In the genomic region with DNA sequence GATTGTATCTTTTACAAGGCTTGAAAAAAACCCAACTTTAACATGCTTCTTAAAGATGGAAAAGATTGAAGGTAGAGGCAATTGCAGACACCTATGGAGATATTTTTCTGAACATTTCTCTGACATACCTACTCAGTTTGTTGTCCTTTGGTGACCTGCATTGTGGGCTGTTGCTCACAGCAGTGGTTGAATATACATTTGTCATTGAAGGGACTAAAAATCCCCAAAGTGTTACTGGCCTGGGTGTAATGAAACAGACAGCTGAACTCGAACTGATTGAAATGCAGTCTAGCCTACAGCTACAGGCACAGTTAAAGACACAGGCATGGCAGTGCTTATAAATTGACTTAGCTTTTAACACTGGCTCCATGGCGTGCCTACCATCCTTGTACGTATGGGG, we compare ENCODE assay signal across 32 cellular contexts.
"Had no signal": no experiment of that assay in that cellular context is flagged by ENCODE, and none has a peak within 500 bp of the region (broad histone marks: within the 10 kb centered on the region; RNA-seq: fewer than 3 reads in every experiment).

No MANE protein-coding gene starts in this region.

- DNase-seq: activated B cell treated with CpG ODN at 0.5 μM for 24 hours; activated CD4-positive, alpha-beta T cell treated with anti-CD3 and anti-CD28 coated beads for 48 hours; activated CD4-positive, alpha-beta T cell treated with anti-CD3 and anti-CD28 coated beads, Interleukin-2, amount 50 U/mL, for 1 hour; activated CD4-positive, alpha-beta T cell treated with anti-CD3 and anti-CD28 coated beads, Interleukin-2, amount 50 U/mL, for 48 hours; activated CD8-positive, alpha-beta memory T cell treated with anti-CD3 and anti-CD28 coated beads for 24 hours; activated CD8-positive, alpha-beta T cell treated with anti-CD3 and anti-CD28 coated beads for 36 hours; activated effector memory CD4-positive, alpha-beta T cell treated with anti-CD3 and anti-CD28 coated beads, Interleukin-2, amount 50 U/mL, for 16 hours; activated naive CD4-positive, alpha-beta T cell treated with anti-CD3 and anti-CD28 coated beads for 36 hours; activated naive CD8-positive, alpha-beta T cell treated with anti-CD3 and anti-CD28 coated beads for 36 hours; activated naive CD8-positive, alpha-beta T cell treated with anti-CD3 and anti-CD28 coated beads, Interleukin-2, amount 50 U/mL, for 24 hours; activated T-cell treated with anti-CD3 and anti-CD28 coated beads, Interleukin-2, amount 50 U/mL, for 4 hours; adrenal gland; amygdala; aorta; body of pancreas; cortex of kidney; dermis blood vessel endothelial cell; effector CD4-positive, alpha-beta T cell; effector memory CD8-positive, alpha-beta T cell; erythroblast; foreskin keratinocyte; gastrocnemius medialis; glutamatergic neuron; heart left ventricle; T-cell; T1000; WERI-Rb-1 had no signal

- H3K27ac Mint-ChIP-seq: activated B cell treated with CpG ODN at 0.5 μM for 24 hours; activated CD8-positive, alpha-beta T cell treated with anti-CD3 and anti-CD28 coated beads for 36 hours; activated naive CD4-positive, alpha-beta T cell treated with anti-CD3 and anti-CD28 coated beads for 36 hours; activated naive CD4-positive, alpha-beta T cell treated with anti-CD3 and anti-CD28 coated beads, Interleukin-2, amount 50 U/mL, for 24 hours; activated naive CD8-positive, alpha-beta T cell treated with anti-CD3 and anti-CD28 coated beads for 36 hours; activated naive CD8-positive, alpha-beta T cell treated with anti-CD3 and anti-CD28 coated beads, Interleukin-2, amount 50 U/mL, for 24 hours; activated T-helper 2 cell treated with anti-CD3 and anti-CD28 coated beads, Interferon-gamma antibody, Interleukin-2, Interleukin-4, amounts not matched to agents 10 μg/mL and 5 μg/mL and 100 μg/mL, durations not matched to agents 14 hours and 24 hours and 36 hours; effector memory CD8-positive, alpha-beta T cell; T-cell; T-helper 1 cell treated with Interleukin-12 subunit alpha and Interleukin-12 subunit beta and Interleukin-4 antibody, amounts not matched to agents 30 μg/mL and 1 μg/mL, for 36 hours had no signal

- ATAC-seq: activated CD8-positive, alpha-beta T cell treated with anti-CD3 and anti-CD28 coated beads for 36 hours; activated naive CD8-positive, alpha-beta T cell treated with anti-CD3 and anti-CD28 coated beads, Interleukin-2, amount 50 U/mL, for 24 hours; activated T-cell treated with anti-CD3 and anti-CD28 coated beads, Interleukin-2, amount 50 U/mL, for 4 hours; body of pancreas; effector memory CD8-positive, alpha-beta T cell; foreskin keratinocyte; gastrocnemius medialis; heart left ventricle; T-cell had no signal

- H3K9me3 ChIP-seq: adrenal gland had no signal

- H3K36me3 Mint-ChIP-seq: activated naive CD4-positive, alpha-beta T cell treated with anti-CD3 and anti-CD28 coated beads, Interleukin-2, amount 50 U/mL, for 24 hours; T-cell had no signal

- H3K4me3 ChIP-seq: adrenal gland, body of pancreas, breast epithelium, esophagus muscularis mucosa, gastrocnemius medialis, heart left ventricle had no signal

- H3K4me3 Mint-ChIP-seq: activated B cell treated with CpG ODN at 0.5 μM for 24 hours; activated CD8-positive, alpha-beta T cell treated with anti-CD3 and anti-CD28 coated beads for 36 hours; activated naive CD4-positive, alpha-beta T cell treated with anti-CD3 and anti-CD28 coated beads for 36 hours; activated naive CD4-positive, alpha-beta T cell treated with anti-CD3 and anti-CD28 coated beads, Interleukin-2, amount 50 U/mL, for 24 hours; activated naive CD8-positive, alpha-beta T cell treated with anti-CD3 and anti-CD28 coated beads for 36 hours; activated naive CD8-positive, alpha-beta T cell treated with anti-CD3 and anti-CD28 coated beads, Interleukin-2, amount 50 U/mL, for 24 hours; activated T-cell treated with anti-CD3 and anti-CD28 coated beads, Interleukin-2, amount 50 U/mL, for 4 hours; effector memory CD8-positive, alpha-beta T cell; T-cell; T-helper 1 cell treated with Interleukin-12 subunit alpha and Interleukin-12 subunit beta and Interleukin-4 antibody, amounts not matched to agents 30 μg/mL and 1 μg/mL, for 36 hours had no signal

- H3K9me3 Mint-ChIP-seq: activated naive CD4-positive, alpha-beta T cell treated with anti-CD3 and anti-CD28 coated beads, Interleukin-2, amount 50 U/mL, for 24 hours; activated T-cell treated with anti-CD3 and anti-CD28 coated beads, Interleukin-2, amount 50 U/mL, for 4 hours; effector memory CD8-positive, alpha-beta T cell; T-helper 1 cell treated with Interleukin-12 subunit alpha and Interleukin-12 subunit beta and Interleukin-4 antibody, amounts not matched to agents 30 μg/mL and 1 μg/mL, for 36 hours had no signal

- H3K4me1 ChIP-seq: adrenal gland, body of pancreas, breast epithelium, esophagus muscularis mucosa, foreskin keratinocyte, gastrocnemius medialis, heart left ventricle had no signal

- H3K36me3 ChIP-seq: adrenal gland, breast epithelium, esophagus muscularis mucosa, gastrocnemius medialis, heart left ventricle, WERI-Rb-1 had no signal

- H3K27me3 ChIP-seq: adrenal gland, body of pancreas, breast epithelium, esophagus muscularis mucosa, gastrocnemius medialis, heart left ventricle had no signal

- H3K4me1 Mint-ChIP-seq: activated B cell treated with CpG ODN at 0.5 μM for 24 hours; activated naive CD8-positive, alpha-beta T cell treated with anti-CD3 and anti-CD28 coated beads, Interleukin-2, amount 50 U/mL, for 24 hours had no signal

- H3K27ac ChIP-seq: adrenal gland, body of pancreas, breast epithelium, esophagus muscularis mucosa, foreskin keratinocyte, gastrocnemius medialis, heart left ventricle, WERI-Rb-1 had no signal

- H3K27me3 Mint-ChIP-seq: activated naive CD8-positive, alpha-beta T cell treated with anti-CD3 and anti-CD28 coated beads, Interleukin-2, amount 50 U/mL, for 24 hours had no signal
